Comparison of ENCODE assay signal across 15 cellular contexts in the genomic region with DNA sequence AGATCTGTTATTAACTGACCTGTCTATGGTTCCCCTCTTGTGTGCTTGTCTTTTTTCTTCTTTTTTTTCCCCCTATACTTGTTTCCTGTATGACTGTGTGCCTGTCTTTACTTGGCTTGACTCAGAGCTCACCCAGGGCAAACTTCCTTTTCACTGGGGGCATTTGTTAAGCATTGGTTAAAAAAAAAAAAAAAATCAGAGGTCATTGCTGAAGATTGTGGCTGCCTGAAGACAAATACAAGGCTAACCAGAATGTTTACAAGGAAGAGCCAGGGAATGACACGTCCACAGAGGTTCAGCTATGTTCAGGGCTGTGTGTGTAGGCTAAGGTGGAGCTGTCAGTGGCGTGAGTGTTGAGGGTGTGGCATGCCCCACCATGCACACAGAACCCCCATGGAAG. TPM values are rescaled to one million over a fixed set of nuclear protein-coding genes. Genes with fewer than 3 reads are reported as not detected.
DNase-seq lines count a peak whose midpoint lies in the region; ATAC-seq and TF ChIP-seq lines count a peak whose summit lies in the region.
"Had no signal": no experiment of that assay in that cellular context is flagged by ENCODE, and none has a peak within 500 bp of the region (broad histone marks: within the 10 kb centered on the region; RNA-seq: fewer than 3 reads in every experiment).

No MANE protein-coding gene starts in this region.

- peak overlapping the region; percentile 57 for H3K4me3 Mint-ChIP-seq in HFFc6
- H3K4me3 Mint-ChIP-seq in CD8-positive, alpha-beta memory T cell: peak overlapping the region in 1 of 7 donors; percentile 2
- H3K4me3 Mint-ChIP-seq: neural progenitor cell had no signal

- WGBS in esophagus squamous epithelium, 2 donors: 49 to 55% methylated on average over 2 of the region's 2 CpGs

- TF ChIP-seq POLR2A in esophagus squamous epithelium (IDR thresholded peaks at IDR 0.05): no peak

- peak overlapping the region; percentile 88 for H3K27ac Mint-ChIP-seq in HFFc6
- peak overlapping the region in 1 of 8 donors; percentile 21 for H3K27ac Mint-ChIP-seq in CD8-positive, alpha-beta memory T cell
- H3K27ac Mint-ChIP-seq: neural progenitor cell had no signal

- H3K27ac ChIP-seq in SJSA1 (peak overlapping the region; percentile 52), esophagus squamous epithelium (peak overlapping the region in 3 of 4 donors; percentile 30 to 64 (median 47)), left ventricle myocardium inferior (replicated peaks) (no peak overlapping the region)
- no peak overlapping the region for H3K27ac ChIP-seq in CD8-positive, alpha-beta memory T cell (ENCODE audit: low read depth, low read length)
- H3K27ac ChIP-seq: neural progenitor cell had no signal

- H3K27me3 Mint-ChIP-seq in HFFc6 (ENCODE audit: insufficient read depth): no peaks in the 10 kb centered on the region; the same call in 1 of the 2 replicates
- no peaks in the 10 kb centered on the region for H3K27me3 Mint-ChIP-seq in CD8-positive, alpha-beta memory T cell
- H3K27me3 Mint-ChIP-seq: IgD-negative memory B cell had no signal

- intact Hi-C loops in esophagus squamous epithelium (cut with DNase I) (no loop called here), left ventricle myocardium inferior (cut with micrococcal nuclease) (no loop called here)

- H3K4me3 ChIP-seq in SJSA1 (no peak overlapping the region), esophagus squamous epithelium (no peak overlapping the region), left ventricle myocardium inferior (no peak overlapping the region)
- H3K4me3 ChIP-seq in CD8-positive, alpha-beta memory T cell (ENCODE audit: low read length): no peak overlapping the region
- H3K4me3 ChIP-seq: neural progenitor cell had no signal

- H3K27me3 ChIP-seq in SJSA1 (replicated peaks) (no peaks in the 10 kb centered on the region), esophagus squamous epithelium (no peaks in the 10 kb centered on the region), left ventricle myocardium inferior (ENCODE audit: low read depth) (no peaks in the 10 kb centered on the region)
- H3K27me3 ChIP-seq in CD8-positive, alpha-beta memory T cell (ENCODE audit: insufficient read depth, low read length, poor library complexity, severe bottlenecking): no peaks in the 10 kb centered on the region
- H3K27me3 ChIP-seq: neural progenitor cell had no signal

- no peak for ATAC-seq in HG02973 (IDR thresholded peaks at IDR 0.05; ENCODE audit: unreplicated experiment)

- no peak for TF ChIP-seq CTCF in HFFc6 (IDR thresholded peaks at IDR 0.05)
- no peak for TF ChIP-seq CTCF in esophagus squamous epithelium (IDR thresholded peaks at IDR 0.05)
- no peak for TF ChIP-seq CTCF in left ventricle myocardium inferior (IDR thresholded peaks at IDR 0.05; ENCODE audit: borderline replicate concordance)

- POLR2A ChIA-PET in CD8-positive, alpha-beta memory T cell (lab: Charles Lee): interaction anchor here (0.8 kb wide), 1 partner anchor 47 kb away, joined by 4 read pairs; the partner anchor contains the start of gene LNX2

- CTCF ChIA-PET in CD8-positive, alpha-beta memory T cell (lab: Charles Lee): no interaction called here

- H3K9me3 ChIP-seq in SJSA1 (replicated peaks) (0 out of 2 replicates have a peak, but pooled peaks cover 2% of the 10 kb centered on the region), esophagus squamous epithelium (no peaks in the 10 kb centered on the region), left ventricle myocardium inferior (replicated peaks) (no peaks in the 10 kb centered on the region)
- H3K9me3 ChIP-seq in CD8-positive, alpha-beta memory T cell (ENCODE audit: low read length): no peaks in the 10 kb centered on the region

- peaks cover 5% of the 10 kb centered on the region; the same call in 1 of the 2 replicates for H3K9me3 Mint-ChIP-seq in HFFc6
- H3K9me3 Mint-ChIP-seq in CD8-positive, alpha-beta memory T cell: no peaks in the 10 kb centered on the region
- H3K9me3 Mint-ChIP-seq: IgD-negative memory B cell, neural progenitor cell had no signal

- peaks cover 33% of the 10 kb centered on the region for H3K4me1 Mint-ChIP-seq in HFFc6 (ENCODE audit: low read depth)
- peaks cover 23 to 32% (median 29%) of the 10 kb centered on the region in 3 donors for H3K4me1 Mint-ChIP-seq in CD8-positive, alpha-beta memory T cell

- H3K36me3 Mint-ChIP-seq in HFFc6 (ENCODE audit: low read depth): peaks cover 18% of the 10 kb centered on the region
- H3K36me3 Mint-ChIP-seq in CD8-positive, alpha-beta memory T cell: peaks cover 0 to 25% (median 9%) of the 10 kb centered on the region in 3 donors

- H3K36me3 ChIP-seq in SJSA1 (no peaks in the 10 kb centered on the region; the same call in 1 of the 2 replicates), esophagus squamous epithelium (peaks cover 0 to 34% (median 0%) of the 10 kb centered on the region in 3 donors), left ventricle myocardium inferior (peaks cover 15% of the 10 kb centered on the region)
- peaks cover 3% of the 10 kb centered on the region for H3K36me3 ChIP-seq in CD8-positive, alpha-beta memory T cell (ENCODE audit: insufficient read depth, low read length)
- H3K36me3 ChIP-seq: neural progenitor cell had no signal

- H3K4me1 ChIP-seq in SJSA1 (replicated peaks): peaks cover 9% of the 10 kb centered on the region
- H3K4me1 ChIP-seq in esophagus squamous epithelium: peaks cover 0 to 34% (median 0%) of the 10 kb centered on the region in 3 donors
- peaks cover 18% of the 10 kb centered on the region for H3K4me1 ChIP-seq in left ventricle myocardium inferior
- H3K4me1 ChIP-seq in CD8-positive, alpha-beta memory T cell (ENCODE audit: insufficient read depth, low read length): no peaks in the 10 kb centered on the region

- DNase-seq in HFFc6: peak; percentile 59
- peak; percentile 45 to 49 for DNase-seq in SJSA1 (ENCODE audit: low read depth in 1 of 2, low spot score in 2 of 2)
- no peak for DNase-seq in esophagus squamous epithelium (lab: John Stamatoyannopoulos, UW)
- DNase-seq in pulmonary artery endothelial cell (ENCODE audit: low read depth, low spot score): peak; percentile 24
- no peak for DNase-seq in left ventricle myocardium inferior
- no peak for DNase-seq in CD8-positive, alpha-beta memory T cell
- DNase-seq: activated CD4-positive, alpha-beta T cell treated with anti-CD3 and anti-CD28 coated beads for 1 hour; activated naive CD4-positive, alpha-beta T cell treated with Interleukin-2 at 50 U/mL for 16 hours; DMS79 treated with DMSO at 0.1 percent for 48 hours; effector CD4-positive, alpha-beta T cell; NCI-H2227 treated with DMSO at 0.1 percent for 48 hours; SHP77 had no signal

RNA-seq across cellular contexts. Expression of gene LNX2, which starts 47.1 kb away (rescaled TPM):
- total RNA-seq in HFFc6 (2021; fragmentation: NEBNext Ultra II Directional; extraction: Animal tissue kit (Norgen Biotek cat#: 25700)): 1 to 10 TPM; 3.9 to 5.3 (median 5.2) TPM
- 8.1 and 8.2 TPM in 2 replicates for total RNA-seq in SJSA1 (2014; rRNA removed; shearing (Covaris generic))
- total RNA-seq in esophagus squamous epithelium (10 to 100 TPM; 12.2 to 16.5 (median 14.9) TPM), pulmonary artery endothelial cell (10.6 and 14.5 TPM in 2 replicates), left ventricle myocardium inferior (11.2 TPM)
- total RNA-seq in CD8-positive, alpha-beta memory T cell: 1 to 10 TPM; 4.4 to 4.7 TPM
- 5.0 TPM for polyA plus RNA-seq in CD8-positive, alpha-beta memory T cell

RNA-seq across cellular contexts. Expression of gene POLR1D, which starts 48.4 kb away (rescaled TPM):
- 10 to 100 TPM; 66.2 to 82.0 (median 70.2) TPM for total RNA-seq in HFFc6 (2021; fragmentation: NEBNext Ultra II Directional; extraction: Animal tissue kit (Norgen Biotek cat#: 25700))
- 46.5 and 68.4 TPM in 2 replicates for total RNA-seq in SJSA1 (2014; rRNA removed; shearing (Covaris generic))
- 100 to 1,000 TPM in 3 of 4 donors, 10 to 100 TPM in 1; 96.7 to 183 (median 132) TPM for total RNA-seq in esophagus squamous epithelium
- total RNA-seq in pulmonary artery endothelial cell: 83.3 and 103 TPM in 2 replicates
- 73.5 TPM for total RNA-seq in left ventricle myocardium inferior
- 100 to 1,000 TPM; 134 to 137 TPM for total RNA-seq in CD8-positive, alpha-beta memory T cell
- 135 TPM for polyA plus RNA-seq in CD8-positive, alpha-beta memory T cell

Comparison
In these comparisons a context has a peak if more than half of its experiments do, and no peak if none do; other contexts are left out.
1. DNase-seq: peak in HFFc6 (single experiment), SJSA1 (2 of 2) and pulmonary artery endothelial cell (single experiment); none in esophagus squamous epithelium (single experiment), left ventricle myocardium inferior (single experiment) and CD8-positive, alpha-beta memory T cell (0 of 5).
2. H3K27ac ChIP-seq: peak in SJSA1 (single experiment) and esophagus squamous epithelium (3 of 4); none in left ventricle myocardium inferior (single experiment) and CD8-positive, alpha-beta memory T cell (single experiment).